Comparison of ENCODE assay signal across 1 cellular context in the genomic region with DNA sequence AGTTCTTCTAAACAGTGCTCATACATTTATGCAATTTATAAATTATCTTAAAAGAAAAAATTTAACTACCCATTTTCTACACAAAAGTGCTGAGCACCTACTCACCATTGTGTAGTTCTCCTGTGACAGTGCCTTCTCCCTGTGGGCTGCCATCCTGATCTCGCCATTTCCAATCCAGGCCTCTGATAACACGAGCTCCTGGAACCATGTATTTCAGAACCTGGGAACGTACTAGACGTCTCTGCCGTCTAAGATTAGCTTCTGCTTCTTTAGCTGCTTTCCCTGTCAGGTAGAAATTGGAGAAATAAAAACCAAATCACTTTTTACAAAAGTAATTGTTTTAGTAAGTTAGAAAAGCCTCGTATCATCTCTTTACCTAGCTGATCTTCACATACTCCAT.
TF ChIP-seq lines count a peak whose summit lies in the region.

No MANE protein-coding gene starts in this region.

TF ChIP-seq in GM12878, 131 proteins besides CTCF, POLR2A, EP300 and RAD21 (continued from another document):
- TF ChIP-seq, protein P1, sequence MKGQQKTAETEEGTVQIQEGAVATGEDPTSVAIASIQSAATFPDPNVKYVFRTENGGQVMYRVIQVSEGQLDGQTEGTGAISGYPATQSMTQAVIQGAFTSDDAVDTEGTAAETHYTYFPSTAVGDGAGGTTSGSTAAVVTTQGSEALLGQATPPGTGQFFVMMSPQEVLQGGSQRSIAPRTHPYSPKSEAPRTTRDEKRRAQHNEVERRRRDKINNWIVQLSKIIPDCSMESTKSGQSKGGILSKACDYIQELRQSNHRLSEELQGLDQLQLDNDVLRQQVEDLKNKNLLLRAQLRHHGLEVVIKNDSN (IDR thresholded peaks at IDR 0.05; ENCODE audit: borderline replicate concordance, extremely low read length, insufficient read depth, low read depth, low read length), result no peak
- TF ChIP-seq FOXM1 (IDR thresholded peaks at IDR 0.05; ENCODE audit: low read depth, low read length), result no peak
- no peak for TF ChIP-seq JUNB (IDR thresholded peaks at IDR 0.05)
- TF ChIP-seq, protein P2, sequence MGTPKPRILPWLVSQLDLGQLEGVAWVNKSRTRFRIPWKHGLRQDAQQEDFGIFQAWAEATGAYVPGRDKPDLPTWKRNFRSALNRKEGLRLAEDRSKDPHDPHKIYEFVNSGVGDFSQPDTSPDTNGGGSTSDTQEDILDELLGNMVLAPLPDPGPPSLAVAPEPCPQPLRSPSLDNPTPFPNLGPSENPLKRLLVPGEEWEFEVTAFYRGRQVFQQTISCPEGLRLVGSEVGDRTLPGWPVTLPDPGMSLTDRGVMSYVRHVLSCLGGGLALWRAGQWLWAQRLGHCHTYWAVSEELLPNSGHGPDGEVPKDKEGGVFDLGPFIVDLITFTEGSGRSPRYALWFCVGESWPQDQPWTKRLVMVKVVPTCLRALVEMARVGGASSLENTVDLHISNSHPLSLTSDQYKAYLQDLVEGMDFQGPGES (IDR thresholded peaks at IDR 0.05), result no peak
- TF ChIP-seq, protein P3, sequence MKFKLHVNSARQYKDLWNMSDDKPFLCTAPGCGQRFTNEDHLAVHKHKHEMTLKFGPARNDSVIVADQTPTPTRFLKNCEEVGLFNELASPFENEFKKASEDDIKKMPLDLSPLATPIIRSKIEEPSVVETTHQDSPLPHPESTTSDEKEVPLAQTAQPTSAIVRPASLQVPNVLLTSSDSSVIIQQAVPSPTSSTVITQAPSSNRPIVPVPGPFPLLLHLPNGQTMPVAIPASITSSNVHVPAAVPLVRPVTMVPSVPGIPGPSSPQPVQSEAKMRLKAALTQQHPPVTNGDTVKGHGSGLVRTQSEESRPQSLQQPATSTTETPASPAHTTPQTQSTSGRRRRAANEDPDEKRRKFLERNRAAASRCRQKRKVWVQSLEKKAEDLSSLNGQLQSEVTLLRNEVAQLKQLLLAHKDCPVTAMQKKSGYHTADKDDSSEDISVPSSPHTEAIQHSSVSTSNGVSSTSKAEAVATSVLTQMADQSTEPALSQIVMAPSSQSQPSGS (IDR thresholded peaks at IDR 0.05; ENCODE audit: low read length), result no peak
